ENCODE assay signal across 11 cellular contexts in genomic region chr11:48012051-48012391, GRCh38. TPM values are rescaled to one million over a fixed set of nuclear protein-coding genes. Genes with fewer than 3 reads are reported as not detected.
DNase-seq lines count a peak whose midpoint lies in the region; ATAC-seq and TF ChIP-seq lines count a peak whose summit lies in the region.
"Had no signal": no experiment of that assay in that cellular context is flagged by ENCODE, and none has a peak within 500 bp of the region (broad histone marks: within the 10 kb centered on the region; RNA-seq: fewer than 3 reads in every experiment).

No MANE protein-coding gene starts in this region.

- POLR2A ChIA-PET in OCI-LY7 (lab: Charles Lee) = interaction anchor here (0.9 to 2.9 kb wide), 3 partner anchors 8 to 14 kb away, joined by 3 to 23 read pairs (median 11); no protein-coding TSS in a partner anchor
- POLR2A ChIA-PET in activated CD4-positive, alpha-beta memory T cell treated with anti-CD3 and anti-CD28 coated beads, Interleukin-2, amount 10 ng/mL, durations not matched to agents 7 days and 5 days (lab: Charles Lee) = interaction anchor here (1.2 to 24.8 kb wide), 8 partner anchors 8 to 97 kb away, joined by 4 to 519 read pairs (median 9); no protein-coding TSS in a partner anchor

- intact Hi-C loops in OCI-LY7 (cut with micrococcal nuclease; ENCODE audit: unreplicated experiment) = loop anchor here (10.0 kb wide), 1 partner anchor 247 kb away; the partner anchor contains the start of gene FNBP4

- H3K4me3 ChIP-seq in OCI-LY7 (ENCODE audit: low read depth, low read length, poor library complexity, severe bottlenecking) = no peak overlapping the region
- H3K4me3 ChIP-seq: K562 had no signal

- DNase-seq in OCI-LY7 (ENCODE audit: low spot score) (no peak), kidney glomerular epithelial cell (lab: John Stamatoyannopoulos, UW) (no peak)
- DNase-seq in activated CD4-positive, alpha-beta memory T cell treated with anti-CD3 and anti-CD28 coated beads, Interleukin-2, amount 10 ng/mL, durations not matched to agents 7 days and 5 days = peak; percentile 65
- DNase-seq in effector CD4-positive, alpha-beta T cell = peak; percentile 59
- peak; percentile 51 to 84 for DNase-seq in stimulated activated effector memory CD8-positive, alpha-beta T cell treated with anti-CD3 and anti-CD28 coated beads, Interleukin-12 subunit alpha, Interleukin-12 subunit beta, amount 100 ng/mL, for 72 hours (ENCODE audit: low spot score in 2 of 2)
- DNase-seq: NCI-H2029, PC-3 had no signal

- H3K36me3 Mint-ChIP-seq in activated CD4-positive, alpha-beta memory T cell treated with anti-CD3 and anti-CD28 coated beads, Interleukin-2, amount 10 ng/mL, durations not matched to agents 7 days and 5 days (ENCODE audit: low read depth) = peaks cover 32% of the 10 kb centered on the region
- H3K36me3 Mint-ChIP-seq in stimulated activated effector memory CD8-positive, alpha-beta T cell treated with anti-CD3 and anti-CD28 coated beads, Interleukin-12 subunit alpha, Interleukin-12 subunit beta, amount 100 ng/mL, for 72 hours = peaks cover 41% of the 10 kb centered on the region

- H3K9me3 Mint-ChIP-seq in activated CD4-positive, alpha-beta memory T cell treated with anti-CD3 and anti-CD28 coated beads, Interleukin-2, amount 10 ng/mL, durations not matched to agents 7 days and 5 days = no peaks in the 10 kb centered on the region
- no peaks in the 10 kb centered on the region for H3K9me3 Mint-ChIP-seq in stimulated activated effector memory CD8-positive, alpha-beta T cell treated with anti-CD3 and anti-CD28 coated beads, Interleukin-12 subunit alpha, Interleukin-12 subunit beta, amount 100 ng/mL, for 72 hours

- H3K27ac Mint-ChIP-seq in activated CD4-positive, alpha-beta memory T cell treated with anti-CD3 and anti-CD28 coated beads, Interleukin-2, amount 10 ng/mL, durations not matched to agents 7 days and 5 days = peak overlapping the region; percentile 99
- peak overlapping the region; percentile 96 for H3K27ac Mint-ChIP-seq in stimulated activated effector memory CD8-positive, alpha-beta T cell treated with anti-CD3 and anti-CD28 coated beads, Interleukin-12 subunit alpha, Interleukin-12 subunit beta, amount 100 ng/mL, for 72 hours

- H3K4me3 Mint-ChIP-seq in activated CD4-positive, alpha-beta memory T cell treated with anti-CD3 and anti-CD28 coated beads, Interleukin-2, amount 10 ng/mL, durations not matched to agents 7 days and 5 days = peak overlapping the region; percentile 58
- peak overlapping the region; percentile 75 for H3K4me3 Mint-ChIP-seq in stimulated activated effector memory CD8-positive, alpha-beta T cell treated with anti-CD3 and anti-CD28 coated beads, Interleukin-12 subunit alpha, Interleukin-12 subunit beta, amount 100 ng/mL, for 72 hours

- H4K20me1 ChIP-seq in OCI-LY7 (ENCODE audit: insufficient read depth, low read length) = no peaks in the 10 kb centered on the region

- ATAC-seq in stimulated activated effector memory CD8-positive, alpha-beta T cell treated with anti-CD3 and anti-CD28 coated beads, Interleukin-12 subunit alpha, Interleukin-12 subunit beta, amount 100 ng/mL, for 72 hours = peak; percentile 83
- ATAC-seq in HG02885 (IDR thresholded peaks at IDR 0.05; ENCODE audit: poor library complexity, unreplicated experiment) (no peak), GM21447 (IDR thresholded peaks at IDR 0.05; ENCODE audit: unreplicated experiment) (no peak)
- ATAC-seq: esophagus mucosa, K562, PC-3 had no signal

- no peak overlapping the region for H3K27ac ChIP-seq in OCI-LY7 (ENCODE audit: low read depth, low read length, poor library complexity, severe bottlenecking)

- H3K4me2 ChIP-seq in OCI-LY7 (ENCODE audit: low read length) = peak overlapping the region; percentile 66; the same call in 1 of the 2 replicates

- H3K27me3 Mint-ChIP-seq in activated CD4-positive, alpha-beta memory T cell treated with anti-CD3 and anti-CD28 coated beads, Interleukin-2, amount 10 ng/mL, durations not matched to agents 7 days and 5 days = no peaks in the 10 kb centered on the region

- H2AFZ ChIP-seq in OCI-LY7 (ENCODE audit: low read length) = no peak overlapping the region

- no peaks in the 10 kb centered on the region for H3K9me2 ChIP-seq in OCI-LY7 (ENCODE audit: insufficient read depth, low read length)

- H3K4me1 Mint-ChIP-seq in activated CD4-positive, alpha-beta memory T cell treated with anti-CD3 and anti-CD28 coated beads, Interleukin-2, amount 10 ng/mL, durations not matched to agents 7 days and 5 days = peaks cover 86% of the 10 kb centered on the region
- H3K4me1 Mint-ChIP-seq in stimulated activated effector memory CD8-positive, alpha-beta T cell treated with anti-CD3 and anti-CD28 coated beads, Interleukin-12 subunit alpha, Interleukin-12 subunit beta, amount 100 ng/mL, for 72 hours = peaks cover 87% of the 10 kb centered on the region

- CTCF ChIA-PET in OCI-LY7 (lab: Charles Lee; ENCODE audit: unreplicated experiment) = no interaction called here
- CTCF ChIA-PET in activated CD4-positive, alpha-beta memory T cell treated with anti-CD3 and anti-CD28 coated beads, Interleukin-2, amount 10 ng/mL, durations not matched to agents 7 days and 5 days (lab: Charles Lee) = interaction anchor here (0.8 to 3.9 kb wide), 5 partner anchors 10 to 97 kb away, joined by 3 to 21 read pairs (median 6); no protein-coding TSS in a partner anchor

- no peaks in the 10 kb centered on the region for H3K9me3 ChIP-seq in OCI-LY7 (ENCODE audit: low read length)

- no peaks in the 10 kb centered on the region for H3K36me3 ChIP-seq in OCI-LY7 (ENCODE audit: insufficient read depth, low read length)

- H3K4me1 ChIP-seq in OCI-LY7 (ENCODE audit: insufficient read depth, low read length, poor library complexity, severe bottlenecking) = peaks cover 69% of the 10 kb centered on the region

- H3K79me2 ChIP-seq in OCI-LY7 (ENCODE audit: insufficient read depth, low read depth, low read length) = 0 out of 2 replicates have a peak, but pooled peaks cover 4% of the 10 kb centered on the region

- no peak for TF ChIP-seq CTCF in OCI-LY7 (conservative IDR thresholded peaks at IDR 0.05; ENCODE audit: low read length)

- BruUV-seq in OCI-LY7 (replicated peaks; lab: Mats Ljungman, UMichigan) = no TSS peak

RNA-seq across cellular contexts. Expression of gene PTPRJ, which starts 31.7 kb away (rescaled TPM):
- 4.5 and 5.4 TPM in 2 replicates for total RNA-seq in OCI-LY7 (2014; rRNA removed; shearing (Covaris generic))
- total RNA-seq in OCI-LY7 (2022) = 24.9 and 28.3 TPM in 2 replicates
- total RNA-seq in activated CD4-positive, alpha-beta memory T cell treated with anti-CD3 and anti-CD28 coated beads, Interleukin-2, amount 10 ng/mL, durations not matched to agents 7 days and 5 days = 10 to 100 TPM; 83.0 to 89.1 TPM

Comparison
In these comparisons a context has a peak if more than half of its experiments do, and no peak if none do; other contexts are left out.
1. DNase-seq: peak in activated CD4-positive, alpha-beta memory T cell treated with anti-CD3 and anti-CD28 coated beads, Interleukin-2, amount 10 ng/mL, durations not matched to agents 7 days and 5 days (single experiment), effector CD4-positive, alpha-beta T cell (single experiment) and stimulated activated effector memory CD8-positive, alpha-beta T cell treated with anti-CD3 and anti-CD28 coated beads, Interleukin-12 subunit alpha, Interleukin-12 subunit beta, amount 100 ng/mL, for 72 hours (2 of 2); none in OCI-LY7 (single experiment) and kidney glomerular epithelial cell (single experiment).